ENCODE assay signal across 23 cellular contexts in the genomic region with DNA sequence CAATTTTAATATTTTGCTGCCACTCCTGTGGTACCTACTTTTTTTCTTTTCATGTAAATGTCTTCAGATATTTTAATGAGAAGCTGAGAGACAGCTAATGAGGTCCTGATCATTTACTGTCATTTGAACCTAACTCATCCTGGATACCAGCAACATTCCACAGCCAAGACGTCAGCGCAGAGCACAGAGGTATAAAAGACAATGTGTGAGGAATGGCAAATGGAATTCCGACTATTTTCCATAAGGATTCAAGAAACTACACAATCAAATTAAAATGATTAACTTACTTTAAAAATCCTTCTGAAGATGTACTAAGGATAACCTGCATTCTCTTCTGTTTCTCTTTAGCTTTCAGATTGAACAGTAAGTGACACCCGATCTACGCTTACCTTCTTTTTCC. TPM values are rescaled to one million over a fixed set of nuclear protein-coding genes. Genes with fewer than 3 reads are reported as not detected.
A peak's percentile ranks its signal among the peaks of the same experiment; 100 is the strongest.
DNase-seq lines count a peak whose midpoint lies in the region; ATAC-seq, FAIRE-seq and TF ChIP-seq lines count a peak whose summit lies in the region.
"Had no signal": no experiment of that assay in that cellular context is flagged by ENCODE, and none has a peak within 500 bp of the region (broad histone marks: within the 10 kb centered on the region; RNA-seq: fewer than 3 reads in every experiment).

No MANE protein-coding gene starts in this region.

- H3K4me3 Mint-ChIP-seq in activated T-cell treated with anti-CD3 and anti-CD28 coated beads, Interleukin-2, amount 50 U/mL, for 24 hours, result no peak overlapping the region
- H3K4me3 Mint-ChIP-seq in astrocyte (ENCODE audit: unreplicated experiment), result no peak overlapping the region
- no peak overlapping the region for H3K4me3 Mint-ChIP-seq in stimulated activated naive B cell treated with anti-CD40 and anti-IgM and Interleukin-4, amounts not matched to agents 10 μg/mL and 1 μg/mL and 100 μg/mL, for 72 hours
- H3K4me3 Mint-ChIP-seq in activated naive CD4-positive, alpha-beta T cell treated with anti-CD3 and anti-CD28 coated beads for 36 hours, result no peak overlapping the region
- H3K4me3 Mint-ChIP-seq: CD4-positive, CD25-positive, alpha-beta regulatory T cell had no signal

- H2AK5ac ChIP-seq in mesenchymal stem cell (ENCODE audit: low read length, severe bottlenecking), result no peak overlapping the region

- peaks cover 98% of the 10 kb centered on the region for H3K36me3 Mint-ChIP-seq in activated T-cell treated with anti-CD3 and anti-CD28 coated beads, Interleukin-2, amount 50 U/mL, for 24 hours (ENCODE audit: low read depth)
- H3K36me3 Mint-ChIP-seq in astrocyte (ENCODE audit: low read depth, unreplicated experiment), result peaks cover 15% of the 10 kb centered on the region
- H3K36me3 Mint-ChIP-seq in stimulated activated naive B cell treated with anti-CD40 and anti-IgM and Interleukin-4, amounts not matched to agents 10 μg/mL and 1 μg/mL and 100 μg/mL, for 72 hours, result peaks cover 38 to 69% of the 10 kb centered on the region in 2 donors
- H3K36me3 Mint-ChIP-seq in activated naive CD4-positive, alpha-beta T cell treated with anti-CD3 and anti-CD28 coated beads for 36 hours (ENCODE audit: low read depth), result peaks cover 44% of the 10 kb centered on the region

- intact Hi-C loops in activated naive CD4-positive, alpha-beta T cell treated with anti-CD3 and anti-CD28 coated beads for 36 hours (cut with micrococcal nuclease), result no loop called here

- no peaks in the 10 kb centered on the region for H3K27me3 Mint-ChIP-seq in activated T-cell treated with anti-CD3 and anti-CD28 coated beads, Interleukin-2, amount 50 U/mL, for 24 hours
- no peaks in the 10 kb centered on the region for H3K27me3 Mint-ChIP-seq in astrocyte (ENCODE audit: low read depth, unreplicated experiment)
- H3K27me3 Mint-ChIP-seq in stimulated activated naive B cell treated with anti-CD40 and anti-IgM and Interleukin-4, amounts not matched to agents 10 μg/mL and 1 μg/mL and 100 μg/mL, for 72 hours, result no peaks in the 10 kb centered on the region
- no peaks in the 10 kb centered on the region for H3K27me3 Mint-ChIP-seq in activated naive CD4-positive, alpha-beta T cell treated with anti-CD3 and anti-CD28 coated beads for 36 hours (ENCODE audit: low read depth)
- H3K27me3 Mint-ChIP-seq: CD4-positive, CD25-positive, alpha-beta regulatory T cell had no signal

- H3K79me1 ChIP-seq in mesenchymal stem cell (replicated peaks; ENCODE audit: low read length, poor library complexity, severe bottlenecking), result peaks cover 4% of the 10 kb centered on the region

- WGBS in mesenchymal stem cell, result no CpG with 5 or more reads among the region's 5 CpGs

- no peak for FAIRE-seq in astrocyte (lab: Jason Lieb, UNC)
- FAIRE-seq: GM12878, H1 had no signal

- H4K20me1 ChIP-seq in astrocyte (ENCODE audit: insufficient read depth, low read length), result no peaks in the 10 kb centered on the region

- no peak for ATAC-seq in stimulated activated naive B cell treated with anti-CD40 and anti-IgM and Interleukin-4, amounts not matched to agents 10 μg/mL and 1 μg/mL and 100 μg/mL, for 72 hours (replicated peaks)
- ATAC-seq: GM12878, Right ventricle myocardium inferior had no signal

- H3K4me1 ChIP-seq in astrocyte (ENCODE audit: insufficient read depth, low read length), result no peaks in the 10 kb centered on the region
- peaks cover 4% of the 10 kb centered on the region for H3K4me1 ChIP-seq in mesenchymal stem cell (ENCODE audit: control insufficient read depth, insufficient read depth, low read depth, low read length)
- H3K4me1 ChIP-seq: SJCRH30 had no signal

- H3K27ac Mint-ChIP-seq in activated T-cell treated with anti-CD3 and anti-CD28 coated beads, Interleukin-2, amount 50 U/mL, for 24 hours, result peak overlapping the region; percentile 44
- H3K27ac Mint-ChIP-seq in astrocyte (ENCODE audit: unreplicated experiment), result peak overlapping the region; percentile 41
- peak overlapping the region; percentile 3 for H3K27ac Mint-ChIP-seq in stimulated activated naive B cell treated with anti-CD40 and anti-IgM and Interleukin-4, amounts not matched to agents 10 μg/mL and 1 μg/mL and 100 μg/mL, for 72 hours
- H3K27ac Mint-ChIP-seq in activated naive CD4-positive, alpha-beta T cell treated with anti-CD3 and anti-CD28 coated beads for 36 hours, result no peak overlapping the region
- H3K27ac Mint-ChIP-seq: CD4-positive, CD25-positive, alpha-beta regulatory T cell had no signal

- H2AFZ ChIP-seq in astrocyte (ENCODE audit: low read depth, low read length), result no peak overlapping the region
- no peak overlapping the region for H2AFZ ChIP-seq in mesenchymal stem cell (ENCODE audit: low read depth, low read length)
- H2AFZ ChIP-seq: PC-9 had no signal

- H3K4me3 ChIP-seq in astrocyte (ENCODE audit: insufficient read depth, low read depth, low read length) (no peak overlapping the region), mesenchymal stem cell (ENCODE audit: insufficient read depth in 1 of 2, low read depth in 1 of 2, low read length in 2 of 2) (no peak overlapping the region)
- H3K4me3 ChIP-seq: GM12878, PC-9, SJCRH30 had no signal

- TF ChIP-seq CTCF in astrocyte (IDR thresholded peaks at IDR 0.05; ENCODE audit: insufficient read depth, low read depth, low read length), result no peak

- no peak overlapping the region for H3K18ac ChIP-seq in mesenchymal stem cell (ENCODE audit: low read depth in 1 of 2, low read length in 2 of 2)

- H3K27ac ChIP-seq in astrocyte (ENCODE audit: low read depth, low read length) (no peak overlapping the region), mesenchymal stem cell (ENCODE audit: low read length, poor library complexity, severe bottlenecking) (peak overlapping the region; percentile 76)
- H3K27ac ChIP-seq: KMS-11, PC-9, SJCRH30 had no signal

- H3K36me3 ChIP-seq in astrocyte (ENCODE audit: insufficient read depth, low read length), result peaks cover 75% of the 10 kb centered on the region
- peaks cover 26 to 96% of the 10 kb centered on the region in 2 experiments for H3K36me3 ChIP-seq in mesenchymal stem cell (ENCODE audit: control insufficient read depth in 1 of 2, insufficient read depth in 2 of 2, low read depth in 1 of 2, low read length in 2 of 2)

- H3K4me2 ChIP-seq in astrocyte (ENCODE audit: low read length) (no peak overlapping the region), mesenchymal stem cell (ENCODE audit: low read length, poor library complexity, severe bottlenecking) (no peak overlapping the region)
- H3K4me2 ChIP-seq: KMS-11, PC-9 had no signal

- no peak overlapping the region for H2BK12ac ChIP-seq in mesenchymal stem cell (ENCODE audit: low read length in 2 of 2)

- H3K27me3 ChIP-seq in astrocyte (ENCODE audit: insufficient read depth, low read length), result no peaks in the 10 kb centered on the region
- no peaks in the 10 kb centered on the region for H3K27me3 ChIP-seq in mesenchymal stem cell (ENCODE audit: control insufficient read depth in 1 of 2, insufficient read depth in 1 of 2, low read length in 2 of 2)
- H3K27me3 ChIP-seq: SJCRH30 had no signal

- no peaks in the 10 kb centered on the region for H3K9me3 Mint-ChIP-seq in activated T-cell treated with anti-CD3 and anti-CD28 coated beads, Interleukin-2, amount 50 U/mL, for 24 hours
- no peaks in the 10 kb centered on the region for H3K9me3 Mint-ChIP-seq in astrocyte (ENCODE audit: unreplicated experiment)
- no peaks in the 10 kb centered on the region for H3K9me3 Mint-ChIP-seq in stimulated activated naive B cell treated with anti-CD40 and anti-IgM and Interleukin-4, amounts not matched to agents 10 μg/mL and 1 μg/mL and 100 μg/mL, for 72 hours
- no peaks in the 10 kb centered on the region for H3K9me3 Mint-ChIP-seq in activated naive CD4-positive, alpha-beta T cell treated with anti-CD3 and anti-CD28 coated beads for 36 hours
- H3K9me3 Mint-ChIP-seq: CD4-positive, CD25-positive, alpha-beta regulatory T cell had no signal

- H3K4ac ChIP-seq in mesenchymal stem cell (ENCODE audit: low read depth in 1 of 2, low read length in 2 of 2), result no peak overlapping the region

- no peak overlapping the region for H4K91ac ChIP-seq in mesenchymal stem cell (ENCODE audit: low read length)

- H3K9ac ChIP-seq in astrocyte (ENCODE audit: low read length) (no peak overlapping the region), mesenchymal stem cell (ENCODE audit: low read length) (no peak overlapping the region)
- H3K9ac ChIP-seq: KMS-11 had no signal

- H2BK5ac ChIP-seq in mesenchymal stem cell (ENCODE audit: low read depth, low read length, poor library complexity, severe bottlenecking), result no peak overlapping the region

- no peaks in the 10 kb centered on the region for H3K79me2 ChIP-seq in astrocyte (ENCODE audit: insufficient read depth, low read length)

- H2BK15ac ChIP-seq in mesenchymal stem cell (ENCODE audit: low read depth, poor library complexity, severe bottlenecking), result no peak overlapping the region

- H4K8ac ChIP-seq in mesenchymal stem cell (ENCODE audit: low read length), result no peak overlapping the region

- no peak overlapping the region for H2BK120ac ChIP-seq in mesenchymal stem cell (ENCODE audit: low read depth, low read length)

- no peak overlapping the region for H3K23ac ChIP-seq in mesenchymal stem cell (ENCODE audit: low read length in 2 of 2)

- no peak for DNase-seq in activated T-cell treated with anti-CD3 and anti-CD28 coated beads, Interleukin-2, amount 50 U/mL, for 24 hours
- DNase-seq in activated T-cell treated with anti-CD3 and anti-CD28 coated beads, Interleukin-2, amount 50 U/mL, for 1 hour, result no peak
- DNase-seq in astrocyte (ENCODE audit: low read depth) (no peak), mesenchymal stem cell (no peak), NCI-H524 (lab: John Stamatoyannopoulos, UW) (no peak)
- no peak for DNase-seq in stimulated activated naive B cell treated with anti-CD40 and anti-IgM and Interleukin-4, amounts not matched to agents 10 μg/mL and 1 μg/mL and 100 μg/mL, for 72 hours
- DNase-seq in activated naive CD4-positive, alpha-beta T cell treated with anti-CD3 and anti-CD28 coated beads for 36 hours, result no peak
- DNase-seq: CD4-positive, CD25-positive, alpha-beta regulatory T cell; GDM1; HCEC 1CT; IMR-90; MM.1S; NCI-H2029; NCI-H345; NCI-H524 treated with DMSO at 0.1 percent for 48 hours; NCI-H82; NK-92 treated with Interleukin-12 subunit alpha and Interleukin-12 subunit beta, amount 100 ng/mL, for 24 hours; PC-9; SJCRH30 had no signal

- CTCF ChIA-PET in activated naive CD4-positive, alpha-beta T cell treated with anti-CD3 and anti-CD28 coated beads for 36 hours (lab: Charles Lee), result no interaction called here

- H3K14ac ChIP-seq in mesenchymal stem cell (ENCODE audit: low read length in 2 of 2), result no peak overlapping the region

- H3K4me1 Mint-ChIP-seq in activated T-cell treated with anti-CD3 and anti-CD28 coated beads, Interleukin-2, amount 50 U/mL, for 24 hours (ENCODE audit: low read depth), result peaks cover 5% of the 10 kb centered on the region
- H3K4me1 Mint-ChIP-seq in astrocyte (ENCODE audit: low read depth, unreplicated experiment), result no peaks in the 10 kb centered on the region
- no peaks in the 10 kb centered on the region for H3K4me1 Mint-ChIP-seq in stimulated activated naive B cell treated with anti-CD40 and anti-IgM and Interleukin-4, amounts not matched to agents 10 μg/mL and 1 μg/mL and 100 μg/mL, for 72 hours
- no peaks in the 10 kb centered on the region for H3K4me1 Mint-ChIP-seq in activated naive CD4-positive, alpha-beta T cell treated with anti-CD3 and anti-CD28 coated beads for 36 hours (ENCODE audit: low read depth)

- H3K9me3 ChIP-seq in astrocyte (ENCODE audit: insufficient read depth, low read depth, low read length), result no peaks in the 10 kb centered on the region
- no peaks in the 10 kb centered on the region for H3K9me3 ChIP-seq in mesenchymal stem cell (ENCODE audit: control insufficient read depth, low read length)
- H3K9me3 ChIP-seq: SJCRH30 had no signal

RNA-seq across cellular contexts. Expression of a gene that starts 38.8 kb away (rescaled TPM):
- total RNA-seq in astrocyte, result 37.8 and 43.3 TPM in 2 replicates
- polyA plus RNA-seq in mesenchymal stem cell (2013, experiment 1 of 2), result 9.3 TPM
- 8.7 TPM for polyA plus RNA-seq in mesenchymal stem cell (2013, experiment 2 of 2)
- total RNA-seq in activated naive CD4-positive, alpha-beta T cell treated with anti-CD3 and anti-CD28 coated beads for 36 hours, result 10 to 100 TPM; 71.6 to 75.1 TPM

RNA-seq across cellular contexts. Expression of a gene that starts 41.7 kb away (rescaled TPM):
- 23.1 and 27.9 TPM in 2 replicates for total RNA-seq in astrocyte
- polyA plus RNA-seq in mesenchymal stem cell (2013, experiment 1 of 2), result 48.8 TPM
- 48.3 TPM for polyA plus RNA-seq in mesenchymal stem cell (2013, experiment 2 of 2)
- total RNA-seq in activated naive CD4-positive, alpha-beta T cell treated with anti-CD3 and anti-CD28 coated beads for 36 hours, result 10 to 100 TPM; 78.6 to 89.4 TPM
